In genomic region chr16:31052131-31052530, GRCh38 we compare ENCODE assay signal across 1 cellular context.
A peak's percentile ranks its signal among the peaks of the same experiment; 100 is the strongest.
TF ChIP-seq lines count a peak whose summit lies in the region.

No MANE protein-coding gene starts in this region.

TF ChIP-seq in HEK293, 187 proteins besides CTCF, POLR2A, EP300 and RAD21 (continued from another document):
- TF ChIP-seq SALL2 (tag by site-specific recombination; IDR thresholded peaks at IDR 0.05; ENCODE audit: borderline replicate concordance), result no peak
- no peak for TF ChIP-seq ZNF112 (tag by site-specific recombination; IDR thresholded peaks at IDR 0.05)
- no peak for TF ChIP-seq RBAK (tag by site-specific recombination; IDR thresholded peaks at IDR 0.05)
- peak; percentile 85 for TF ChIP-seq KLF1 (tag by site-specific recombination; IDR thresholded peaks at IDR 0.05)
- TF ChIP-seq ZNF600 (tag by site-specific recombination; IDR thresholded peaks at IDR 0.05), result 0 out of 2 replicates have a peak, but pooled peaks have one; percentile 41
- TF ChIP-seq ZNF610 (tag by site-specific recombination; IDR thresholded peaks at IDR 0.05; ENCODE audit: borderline replicate concordance), result no peak
- no peak for TF ChIP-seq ZNF768 (tag by site-specific recombination; IDR thresholded peaks at IDR 0.05)
- no peak for TF ChIP-seq ZNF664 (tag by site-specific recombination; IDR thresholded peaks at IDR 0.05)
- peak; percentile 42 for TF ChIP-seq SP3 (tag by site-specific recombination; IDR thresholded peaks at IDR 0.05)
- peak; percentile 44; the same call in 1 of the 2 replicates for TF ChIP-seq ZNF335 (tag by site-specific recombination; conservative IDR thresholded peaks at IDR 0.05)
- peak; percentile 30; the same call in 1 of the 2 replicates for TF ChIP-seq ZNF398 (tag by site-specific recombination; IDR thresholded peaks at IDR 0.05)
- TF ChIP-seq ZNF843 (tag by site-specific recombination; IDR thresholded peaks at IDR 0.05), result no peak
- TF ChIP-seq ZEB2 (tag by site-specific recombination; IDR thresholded peaks at IDR 0.05), result 0 out of 2 replicates have a peak, but pooled peaks have one; percentile 25
- no peak for TF ChIP-seq ZNF518A (tag by site-specific recombination; conservative IDR thresholded peaks at IDR 0.05; ENCODE audit: low read depth)
- no peak for TF ChIP-seq ZNF223 (tag by site-specific recombination; IDR thresholded peaks at IDR 0.05)
- TF ChIP-seq ZNF24 (tag by site-specific recombination; IDR thresholded peaks at IDR 0.05), result no peak
- no peak for TF ChIP-seq ZBTB11 (tag by site-specific recombination; conservative IDR thresholded peaks at IDR 0.05; ENCODE audit: low read depth)
- TF ChIP-seq BCL11A (tag by site-specific recombination; IDR thresholded peaks at IDR 0.05; ENCODE audit: low read depth), result no peak
- TF ChIP-seq ZNF571 (tag by site-specific recombination; IDR thresholded peaks at IDR 0.05), result no peak
- TF ChIP-seq PRDM6 (tag by site-specific recombination; IDR thresholded peaks at IDR 0.05), result no peak
- no peak for TF ChIP-seq INSM2 (tag by site-specific recombination; IDR thresholded peaks at IDR 0.05)
- no peak for TF ChIP-seq ZNF248 (tag by site-specific recombination; IDR thresholded peaks at IDR 0.05)
- peak; percentile 27; the same call in 1 of the 2 replicates for TF ChIP-seq SP2 (tag by site-specific recombination; IDR thresholded peaks at IDR 0.05)
- TF ChIP-seq ZNF133 (tag by site-specific recombination; IDR thresholded peaks at IDR 0.05), result no peak
- TF ChIP-seq ZNF184 (tag by site-specific recombination; IDR thresholded peaks at IDR 0.05), result peak; percentile 50; the same call in 1 of the 2 replicates
